20 cellular contexts compared by ENCODE assay signal in the genomic region with DNA sequence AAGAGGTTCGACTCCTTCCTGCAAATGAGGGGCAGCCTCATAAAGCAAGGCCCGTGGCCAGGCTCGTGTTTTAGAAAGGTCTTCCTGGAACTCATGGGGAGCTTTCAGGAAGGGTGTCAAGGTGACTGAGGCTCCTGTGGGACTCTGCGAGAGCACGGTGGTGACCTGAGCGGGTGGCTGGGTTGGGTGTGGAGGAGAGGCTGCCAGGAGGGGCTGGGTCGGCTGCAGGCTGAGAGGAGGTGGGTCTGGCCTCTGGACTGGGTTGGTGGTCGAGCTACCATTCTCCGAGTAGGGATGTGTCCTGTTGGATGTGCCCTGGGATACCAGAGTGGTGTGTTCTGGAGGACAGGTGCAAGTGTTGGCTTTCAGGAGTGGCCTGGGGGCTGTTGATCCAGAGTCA.
DNase-seq lines count a peak whose midpoint lies in the region; ATAC-seq, FAIRE-seq and TF ChIP-seq lines count a peak whose summit lies in the region.
"Had no signal": no experiment of that assay in that cellular context is flagged by ENCODE, and none has a peak within 500 bp of the region (broad histone marks: within the 10 kb centered on the region; RNA-seq: fewer than 3 reads in every experiment).

No MANE protein-coding gene starts in this region.

- SMC1A ChIA-PET in GM12878 (lab: Charles Lee; ENCODE audit: uncharacterized antibody, unreplicated experiment), result interaction anchor here (1.3 kb wide), 1 partner anchor 37 kb away, joined by 5 read pairs; no protein-coding TSS in a partner anchor

- peaks cover 7% of the 10 kb centered on the region for H3K4me1 Mint-ChIP-seq in activated T-cell treated with anti-CD3 and anti-CD28 coated beads, Interleukin-2, amount 50 U/mL, for 72 hours (ENCODE audit: low read depth)

- no peak overlapping the region for H3K14ac ChIP-seq in IMR-90 (replicated peaks; ENCODE audit: low read depth, low read length)

- H3K36me3 ChIP-seq in IMR-90 (ENCODE audit: control insufficient read depth, insufficient read depth, low read length) (peaks cover 25% of the 10 kb centered on the region), GM12878 (ENCODE audit: control insufficient read depth in 2 of 2, insufficient read depth in 2 of 2, low read length in 1 of 2) (peaks cover 31 to 34% of the 10 kb centered on the region in 2 experiments; a peak in 3 of 4 replicates), sigmoid colon (peaks cover 5 to 79% (median 18%) of the 10 kb centered on the region in 4 donors)
- H3K36me3 ChIP-seq: uterus had no signal

- intact Hi-C loops in IMR-90 (cut with micrococcal nuclease), result no loop called here
- intact Hi-C loops in GM12878 (cut with micrococcal nuclease; ENCODE audit: unreplicated experiment), result loop anchor here (10.0 kb wide), 1 partner anchor 126 kb away; no protein-coding TSS in a partner anchor
- intact Hi-C loops in sigmoid colon (cut with DNase I), result loop anchor here (5.0 to 10.0 kb wide), 2 partner anchors 188 to 836 kb away; partner anchors contain the start of gene ATG16L1

- H3K9me3 Mint-ChIP-seq in activated T-cell treated with anti-CD3 and anti-CD28 coated beads, Interleukin-2, amount 50 U/mL, for 72 hours, result no peaks in the 10 kb centered on the region
- H3K9me3 Mint-ChIP-seq: naive B cell had no signal

- no peak for TF ChIP-seq CTCF in IMR-90 (conservative IDR thresholded peaks at IDR 0.05; ENCODE audit: low read depth, low read length)
- TF ChIP-seq CTCF in GM12878 (IDR thresholded peaks at IDR 0.05 in 2 of 3, conservative IDR thresholded peaks at IDR 0.05 in 1 of 3; ENCODE audit: control insufficient read depth in 2 of 3, extremely low read depth in 1 of 3, insufficient read depth in 1 of 3, low read depth in 3 of 3, low read length in 3 of 3), result no peak
- TF ChIP-seq CTCF in sigmoid colon (IDR thresholded peaks at IDR 0.05), result no peak
- no peak for TF ChIP-seq CTCF in GM10266 (IDR thresholded peaks at IDR 0.05; ENCODE audit: control insufficient read depth, insufficient read depth, low read depth, missing control alignments)

- H3K9ac ChIP-seq in IMR-90 (ENCODE audit: low read depth, low read length), result no peak overlapping the region
- no peak overlapping the region for H3K9ac ChIP-seq in GM12878 (ENCODE audit: control insufficient read depth, insufficient read depth, low read length)

- no peak for TF ChIP-seq RAD21 in IMR-90 (IDR thresholded peaks at IDR 0.05; ENCODE audit: low read length)
- TF ChIP-seq RAD21 in GM12878 (IDR thresholded peaks at IDR 0.05; ENCODE audit: insufficient read depth, low read depth, low read length), result no peak

- no peaks in the 10 kb centered on the region; a peak in 1 of 4 replicates for H3K79me1 ChIP-seq in IMR-90 (ENCODE audit: low read depth in 1 of 2, low read length in 2 of 2)

- no peak overlapping the region for H3K4ac ChIP-seq in IMR-90 (ENCODE audit: low read depth, low read length)

- no peak overlapping the region for H4K91ac ChIP-seq in IMR-90 (ENCODE audit: insufficient read depth, low read depth, low read length)

- TF ChIP-seq EP300 in GM12878 (IDR thresholded peaks at IDR 0.05; ENCODE audit: borderline replicate concordance in 1 of 2, control insufficient read depth in 1 of 2, low read depth in 2 of 2, low read length in 2 of 2) (no peak), sigmoid colon (IDR thresholded peaks at IDR 0.05) (no peak)

- no peak for FAIRE-seq in GM12878 (lab: Jason Lieb, UNC)
- FAIRE-seq: A204.1 had no signal

- H3K18ac ChIP-seq in IMR-90 (ENCODE audit: low read depth, low read length), result no peak overlapping the region

- no peak for ATAC-seq in activated T-cell treated with anti-CD3 and anti-CD28 coated beads, Interleukin-2, amount 50 U/mL, for 72 hours (replicated peaks in 1 of 2)
- no peak for ATAC-seq in IMR-90 (ENCODE audit: low read depth)
- no peak for ATAC-seq in GM12878
- ATAC-seq in GM18520 (IDR thresholded peaks at IDR 0.05; ENCODE audit: unreplicated experiment), result no peak
- ATAC-seq: Right ventricle myocardium inferior had no signal

- DNase-seq in activated T-cell treated with anti-CD3 and anti-CD28 coated beads, Interleukin-2, amount 50 U/mL, for 1 hour, result peak; percentile 3
- DNase-seq in activated T-cell treated with anti-CD3 and anti-CD28 coated beads, Interleukin-2, amount 50 U/mL, for 72 hours, result no peak
- DNase-seq in IMR-90, result no peak
- no peak for DNase-seq in GM12878 (ENCODE audit: low read depth, low spot score)
- peak; percentile 52 for DNase-seq in sigmoid colon
- no peak for DNase-seq in medulla oblongata (ENCODE audit: extremely low spot score)
- no peak for DNase-seq in GM10266 (ENCODE audit: extremely low spot score)
- DNase-seq: activated CD4-positive, alpha-beta T cell treated with anti-CD3 and anti-CD28 coated beads, Interleukin-2, amount 50 U/mL, for 48 hours; DMS153; naive B cell; NCI-H146; NCI-H2171 treated with DMSO at 0.1 percent for 48 hours; NCI-H748 treated with DMSO at 0.1 percent for 48 hours; uterus had no signal

- WGBS in IMR-90 (ENCODE audit: extremely low coverage in 2 of 2, insufficient read length in 1 of 2), 2 experiments, result 94% methylated on average over 8 of the region's 9 CpGs; no CpG with 5 or more reads in 1 of the 2 experiments
- WGBS in GM12878 (ENCODE audit: insufficient coverage, insufficient replicate concordance, low lambda C conversion rate, missing lambda C conversion rate), result 83% methylated on average over 9 of the region's 9 CpGs
- 85 to 93% methylated on average over 9 of the region's 9 CpGs for WGBS in sigmoid colon, 2 donors

- H3K9me1 ChIP-seq in IMR-90 (ENCODE audit: insufficient read depth, low read length), result peaks cover 5% of the 10 kb centered on the region; the same call in 1 of the 2 replicates

- H3K4me1 ChIP-seq in IMR-90 (ENCODE audit: control insufficient read depth, insufficient read depth, low read length) (no peaks in the 10 kb centered on the region), GM12878 (ENCODE audit: control insufficient read depth, insufficient read depth, low read length) (no peaks in the 10 kb centered on the region), sigmoid colon (peaks cover 0 to 7% (median 1%) of the 10 kb centered on the region in 4 donors)
- H3K4me1 ChIP-seq: ascending aorta, uterus had no signal

- H2AK9ac ChIP-seq in IMR-90 (replicated peaks; ENCODE audit: low read depth, low read length, poor library complexity), result no peak overlapping the region

- H3K56ac ChIP-seq in IMR-90 (ENCODE audit: extremely low read depth, insufficient read depth, low read length), result no peak overlapping the region

- H2BK20ac ChIP-seq in IMR-90 (ENCODE audit: low read depth, low read length), result no peak overlapping the region

- no peaks in the 10 kb centered on the region for H3K9me3 ChIP-seq in IMR-90 (ENCODE audit: control insufficient read depth, insufficient read depth, low read length)
- no peaks in the 10 kb centered on the region for H3K9me3 ChIP-seq in GM12878 (replicated peaks; ENCODE audit: control insufficient read depth, insufficient read depth, low read length)
- no peaks in the 10 kb centered on the region for H3K9me3 ChIP-seq in sigmoid colon
- H3K9me3 ChIP-seq: ascending aorta; BLaER1 treated with 17β-estradiol and CSF1 and Interleukin-3, amounts not matched to agents 10 nM and 100 nM; uterus had no signal

- H3K4me2 ChIP-seq in IMR-90 (ENCODE audit: low read depth, low read length), result no peak overlapping the region
- no peak overlapping the region for H3K4me2 ChIP-seq in GM12878 (ENCODE audit: control insufficient read depth, insufficient read depth)
- H3K4me2 ChIP-seq: BLaER1 treated with 17β-estradiol and CSF1 and Interleukin-3, amounts not matched to agents 10 nM and 100 nM had no signal

- H2BK15ac ChIP-seq in IMR-90 (ENCODE audit: low read depth, low read length), result no peak overlapping the region

- POLR2A ChIA-PET in IMR-90 (lab: Charles Lee; ENCODE audit: unreplicated experiment) (no interaction called here), GM12878 (lab: Charles Lee) (no interaction called here)

- no peaks in the 10 kb centered on the region for H3K27me3 Mint-ChIP-seq in activated T-cell treated with anti-CD3 and anti-CD28 coated beads, Interleukin-2, amount 50 U/mL, for 72 hours (ENCODE audit: low read depth)
- H3K27me3 Mint-ChIP-seq: naive B cell had no signal

- no peaks in the 10 kb centered on the region for H3K79me2 ChIP-seq in GM12878 (ENCODE audit: control insufficient read depth, insufficient read depth, low read length)

- no peak overlapping the region for H3K23ac ChIP-seq in IMR-90 (ENCODE audit: low read depth, low read length)

- H2AK5ac ChIP-seq in IMR-90 (ENCODE audit: low read depth, low read length), result no peak overlapping the region

- CTCF ChIA-PET in IMR-90 (lab: Yijun Ruan, JAX), result interaction anchor here (0.5 to 0.6 kb wide), 2 partner anchors 16 to 285 kb away, joined by 3 read pairs; no protein-coding TSS in a partner anchor
- CTCF ChIA-PET in GM12878 (lab: Yijun Ruan, JAX), result interaction anchor here (1.3 to 1.9 kb wide), 4 partner anchors 21 to 271 kb away, joined by 3 to 8 read pairs (median 4); no protein-coding TSS in a partner anchor

- peaks cover 4 to 14% of the 10 kb centered on the region in 2 donors for H3K36me3 Mint-ChIP-seq in activated T-cell treated with anti-CD3 and anti-CD28 coated beads, Interleukin-2, amount 50 U/mL, for 72 hours (ENCODE audit: insufficient read depth in 2 of 2)

- RAD21 ChIA-PET in GM12878 (lab: Charles Lee; ENCODE audit: unreplicated experiment), result interaction anchor here (1.0 to 1.2 kb wide), 3 partner anchors 24 to 87 kb away, joined by 3 to 8 read pairs (median 5); no protein-coding TSS in a partner anchor

- no peak overlapping the region for H3K4me3 Mint-ChIP-seq in activated T-cell treated with anti-CD3 and anti-CD28 coated beads, Interleukin-2, amount 50 U/mL, for 72 hours

- H4K20me1 ChIP-seq in IMR-90 (ENCODE audit: insufficient read depth, low read length) (no peaks in the 10 kb centered on the region), GM12878 (ENCODE audit: control insufficient read depth, insufficient read depth) (no peaks in the 10 kb centered on the region)

- H3K4me3 ChIP-seq in IMR-90 (ENCODE audit: insufficient read depth, low read depth, low read length) (no peak overlapping the region), GM12878 (no peak overlapping the region), sigmoid colon (no peak overlapping the region)
- H3K4me3 ChIP-seq: ascending aorta; BLaER1 treated with 17β-estradiol and CSF1 and Interleukin-3, amounts not matched to agents 10 nM and 100 nM; skin epidermis; uterus had no signal

- H3K27ac Mint-ChIP-seq in activated T-cell treated with anti-CD3 and anti-CD28 coated beads, Interleukin-2, amount 50 U/mL, for 72 hours, result no peak overlapping the region

- no peak overlapping the region for H2BK120ac ChIP-seq in IMR-90 (ENCODE audit: low read depth, low read length)

- BruUV-seq in IMR-90 (replicated peaks; lab: Mats Ljungman, UMichigan) (no TSS peak), GM12878 (replicated peaks; lab: Mats Ljungman, UMichigan) (no TSS peak)

- no peak overlapping the region for H4K5ac ChIP-seq in IMR-90 (ENCODE audit: low read depth, low read length)

- no peak overlapping the region for H4K8ac ChIP-seq in IMR-90 (ENCODE audit: low read depth in 2 of 2, low read length in 2 of 2)

- dilution Hi-C loops in IMR-90 (cut with HindIII; ENCODE audit: low sequenced_read_pairs, unreplicated experiment), result no loop called here

- no peaks in the 10 kb centered on the region for H3K27me3 ChIP-seq in IMR-90 (ENCODE audit: control insufficient read depth, insufficient read depth, low read length)
- no peaks in the 10 kb centered on the region for H3K27me3 ChIP-seq in GM12878 (replicated peaks in 1 of 2; ENCODE audit: control insufficient read depth in 2 of 2, insufficient read depth in 2 of 2, low read length in 1 of 2)
- no peaks in the 10 kb centered on the region for H3K27me3 ChIP-seq in sigmoid colon
- H3K27me3 ChIP-seq: ascending aorta; BLaER1 treated with 17β-estradiol and CSF1 and Interleukin-3, amounts not matched to agents 10 nM and 100 nM; uterus had no signal

- H2BK5ac ChIP-seq in IMR-90 (ENCODE audit: low read depth, low read length, poor library complexity, severe bottlenecking), result no peak overlapping the region

- H3K27ac ChIP-seq in IMR-90 (ENCODE audit: insufficient read depth, low read length) (no peak overlapping the region), GM12878 (ENCODE audit: control insufficient read depth, insufficient read depth) (no peak overlapping the region), sigmoid colon (no peak overlapping the region)
- H3K27ac ChIP-seq: ascending aorta; BLaER1 treated with 17β-estradiol and CSF1 and Interleukin-3, amounts not matched to agents 10 nM and 100 nM; skin epidermis; uterus had no signal

- in situ Hi-C loops in IMR-90 (cut with MboI; ENCODE audit: low sequenced_read_pairs) (loop anchor here (10.0 kb wide), 1 partner anchor 156 kb away; no protein-coding TSS in a partner anchor), GM12878 (cut with MboI) (no loop called here)

- H2AFZ ChIP-seq in IMR-90 (replicated peaks; ENCODE audit: low read length, poor library complexity), result peak overlapping the region; percentile 24
- no peak overlapping the region for H2AFZ ChIP-seq in GM12878 (ENCODE audit: control insufficient read depth, low read depth, low read length)

- TF ChIP-seq POLR2A in IMR-90 (IDR thresholded peaks at IDR 0.05; ENCODE audit: low read depth, low read length) (no peak), GM12878 (IDR thresholded peaks at IDR 0.05; ENCODE audit: low read depth, low read length) (0 out of 2 replicates have a peak, but pooled peaks have one; percentile 12), sigmoid colon (IDR thresholded peaks at IDR 0.05) (no peak)

Comparison
In these comparisons a context has a peak if more than half of its experiments do, and no peak if none do; other contexts are left out.
1. DNase-seq: peak in activated T-cell treated with anti-CD3 and anti-CD28 coated beads, Interleukin-2, amount 50 U/mL, for 1 hour (single experiment) and sigmoid colon (single experiment); none in activated T-cell treated with anti-CD3 and anti-CD28 coated beads, Interleukin-2, amount 50 U/mL, for 72 hours (0 of 2), IMR-90 (single experiment), GM12878 (single experiment), medulla oblongata (single experiment) and GM10266 (single experiment).